ENCODE assay signal across 23 cellular contexts in the genomic region with DNA sequence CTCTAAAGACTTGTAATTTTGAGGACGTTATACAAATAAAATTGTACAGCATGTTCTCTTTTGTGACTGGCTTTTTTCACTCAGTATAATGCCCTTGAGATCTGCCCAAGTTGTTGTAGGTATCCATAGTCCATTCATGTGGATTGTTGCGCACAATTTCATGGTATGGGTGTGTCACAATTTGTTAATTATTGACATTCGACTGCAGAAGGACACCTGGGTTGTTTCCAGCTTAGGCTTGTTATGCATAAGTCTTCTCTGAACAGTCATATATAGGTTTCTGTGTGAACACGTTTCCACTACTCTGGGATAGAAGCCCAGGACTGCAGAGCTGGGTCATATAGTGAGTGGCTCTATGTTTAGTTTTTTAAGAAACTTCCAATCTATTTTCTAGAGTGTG.
"Had no signal": no experiment of that assay in that cellular context is flagged by ENCODE, and none has a peak within 500 bp of the region (broad histone marks: within the 10 kb centered on the region; RNA-seq: fewer than 3 reads in every experiment).

No MANE protein-coding gene starts in this region.

- H3K36me3 ChIP-seq: lower lobe of right lung, ovary, right atrium auricular region, right lobe of liver, stomach, thyroid gland, transverse colon, upper lobe of left lung, vagina had no signal

- H3K27ac ChIP-seq: lower lobe of right lung, ovary, right atrium auricular region, right lobe of liver, stomach, testis, thyroid gland, upper lobe of left lung, vagina had no signal

- ATAC-seq: lower lobe of right lung; natural killer cell; stimulated activated naive B cell treated with anti-CD40 and anti-IgM and Interleukin-4, amounts not matched to agents 10 μg/mL and 1 μg/mL and 100 μg/mL, for 72 hours; stimulated activated naive CD8-positive, alpha-beta T cell treated with anti-CD3 and anti-CD28 coated beads, Interleukin-15, Interleukin-2, amounts not matched to agents 100 U/mL and 50 U/mL, for 24 hours had no signal

- DNase-seq: hypothalamus; immature natural killer cell; kidney; lower lobe of right lung; mammary epithelial cell; mesenchymal stem cell; naive B cell; natural killer cell; ovary; right lobe of liver; stimulated activated CD4-positive, alpha-beta T cell treated with anti-CD3 and anti-CD28 coated beads, Interleukin-12 subunit alpha, Interleukin-12 subunit beta, amount 100 ng/mL, for 4 hours; stimulated activated CD4-positive, alpha-beta T cell treated with anti-CD3 and anti-CD28 coated beads, Interleukin-15, amount 100 ng/mL, for 24 hours; stimulated activated CD4-positive, alpha-beta T cell treated with anti-CD3 and anti-CD28 coated beads, Interleukin-2, amount 100 ng/mL, for 24 hours; stimulated activated CD4-positive, alpha-beta T cell treated with anti-CD3 and anti-CD28 coated beads, Interleukin-4, amount 100 ng/mL, for 1 hour; stimulated activated naive B cell treated with anti-CD40 and anti-IgM and Interleukin-4, amounts not matched to agents 10 μg/mL and 1 μg/mL and 100 μg/mL, for 72 hours; stimulated activated naive CD8-positive, alpha-beta T cell treated with anti-CD3 and anti-CD28 coated beads, Interleukin-15, Interleukin-2, amounts not matched to agents 100 U/mL and 50 U/mL, for 24 hours; stomach; testis; thyroid gland; transverse colon; upper lobe of left lung had no signal

- H3K27me3 ChIP-seq: ovary, right atrium auricular region, right lobe of liver, stomach, testis, thyroid gland, transverse colon, upper lobe of left lung, vagina had no signal

- H3K4me3 ChIP-seq: lower lobe of right lung, ovary, right atrium auricular region, right lobe of liver, stomach, testis, thyroid gland, transverse colon, upper lobe of left lung, vagina had no signal

- H3K9me3 ChIP-seq: ovary, right lobe of liver, testis, thyroid gland had no signal

- H3K4me1 ChIP-seq: lower lobe of right lung, right atrium auricular region, right lobe of liver, stomach, testis, thyroid gland, transverse colon, vagina had no signal
